ENCODE assay signal across 8 cellular contexts in the genomic region with DNA sequence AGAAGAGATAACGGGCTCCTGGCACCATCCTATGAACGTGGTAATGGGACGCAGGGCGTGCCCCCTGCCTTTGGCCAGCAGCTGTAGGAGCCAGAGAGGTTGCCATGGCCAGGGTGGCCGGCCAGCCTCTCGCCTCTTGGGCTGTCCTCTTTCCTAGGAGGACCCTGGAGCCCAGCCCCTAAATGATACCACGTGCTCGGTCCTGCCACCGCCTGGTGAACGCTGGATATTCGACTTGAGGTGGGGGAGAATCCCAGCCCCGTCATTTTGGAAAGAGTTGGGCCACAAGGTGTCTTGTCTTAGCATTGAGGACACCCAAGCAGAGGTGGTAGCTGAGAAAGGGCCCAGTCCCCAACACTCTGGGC. TPM values are rescaled to one million over a fixed set of nuclear protein-coding genes. Genes with fewer than 3 reads are reported as not detected.
DNase-seq lines count a peak whose midpoint lies in the region; ATAC-seq, FAIRE-seq and TF ChIP-seq lines count a peak whose summit lies in the region.

No MANE protein-coding gene starts in this region.

- DNase-seq in T-helper 1 cell (no peak), T1000 (lab: John Stamatoyannopoulos, UW) (peak; percentile 38), esophagus muscularis mucosa (ENCODE audit: extremely low spot score) (no peak), neural progenitor cell (ENCODE audit: low spot score) (peak; percentile 77), small intestine (no peak), foreskin keratinocyte (no peak)

- WGBS in esophagus muscularis mucosa, result 0% methylated on average over 10 of the region's 12 CpGs
- 1 to 3% (median 1%) methylated on average over 12 of the region's 12 CpGs for WGBS in small intestine, 3 donors

- peaks cover 9% of the 10 kb centered on the region for H3K4me1 Mint-ChIP-seq in T-helper 1 cell treated with Interleukin-12 subunit alpha and Interleukin-12 subunit beta and Interleukin-4 antibody, amounts not matched to agents 30 μg/mL and 1 μg/mL, for 36 hours (ENCODE audit: low read depth)
- H3K4me1 Mint-ChIP-seq in neural progenitor cell, result peaks cover 28% of the 10 kb centered on the region

- TF ChIP-seq EP300 in esophagus muscularis mucosa (IDR thresholded peaks at IDR 0.05), result no peak

- no peaks in the 10 kb centered on the region for H3K9me3 Mint-ChIP-seq in T-helper 1 cell treated with Interleukin-12 subunit alpha and Interleukin-12 subunit beta and Interleukin-4 antibody, amounts not matched to agents 30 μg/mL and 1 μg/mL, for 36 hours
- H3K9me3 Mint-ChIP-seq in neural progenitor cell, result no peaks in the 10 kb centered on the region

- peaks cover 40 to 52% (median 48%) of the 10 kb centered on the region in 4 donors for H3K4me1 ChIP-seq in esophagus muscularis mucosa
- peaks cover 36% of the 10 kb centered on the region for H3K4me1 ChIP-seq in neural progenitor cell
- no peaks in the 10 kb centered on the region for H3K4me1 ChIP-seq in small intestine (ENCODE audit: control insufficient read depth in 2 of 2, insufficient read depth in 1 of 2, low read depth in 1 of 2, low read length in 1 of 2)
- no peaks in the 10 kb centered on the region for H3K4me1 ChIP-seq in foreskin keratinocyte

- H3K9ac ChIP-seq in neural progenitor cell, result no peak overlapping the region

- H3K36me3 ChIP-seq in esophagus muscularis mucosa (no peaks in the 10 kb centered on the region), neural progenitor cell (no peaks in the 10 kb centered on the region), small intestine (ENCODE audit: control insufficient read depth in 2 of 2, insufficient read depth in 2 of 2, low read length in 2 of 2) (no peaks in the 10 kb centered on the region)

- no peak overlapping the region for H3K27ac Mint-ChIP-seq in T-helper 1 cell treated with Interleukin-12 subunit alpha and Interleukin-12 subunit beta and Interleukin-4 antibody, amounts not matched to agents 30 μg/mL and 1 μg/mL, for 36 hours
- H3K27ac Mint-ChIP-seq in neural progenitor cell, result no peak overlapping the region

- H3K27ac ChIP-seq in esophagus muscularis mucosa (replicated peaks in 1 of 4), result peak overlapping the region; percentile 76 to 82 (median 80)
- no peak overlapping the region for H3K27ac ChIP-seq in neural progenitor cell
- H3K27ac ChIP-seq in small intestine (ENCODE audit: low read depth in 1 of 2, low read length in 1 of 2), result no peak overlapping the region
- H3K27ac ChIP-seq in foreskin keratinocyte, result no peak overlapping the region

- H3K9me3 ChIP-seq in esophagus muscularis mucosa, result no peaks in the 10 kb centered on the region
- no peaks in the 10 kb centered on the region for H3K9me3 ChIP-seq in neural progenitor cell (ENCODE audit: low read depth)
- H3K9me3 ChIP-seq in small intestine (ENCODE audit: control insufficient read depth, low read depth), result no peaks in the 10 kb centered on the region

- no peak for FAIRE-seq in small intestine (lab: Jason Lieb, UNC)

- H2AFZ ChIP-seq in neural progenitor cell (replicated peaks), result peak overlapping the region; percentile 80

- TF ChIP-seq CTCF in esophagus muscularis mucosa (IDR thresholded peaks at IDR 0.05), result peak in 1 of 3 experiments; percentile 2
- TF ChIP-seq CTCF in neural progenitor cell (IDR thresholded peaks at IDR 0.05), result peak; percentile 3
- TF ChIP-seq CTCF in foreskin keratinocyte (conservative IDR thresholded peaks at IDR 0.05), result no peak

- TF ChIP-seq POLR2A in esophagus muscularis mucosa (IDR thresholded peaks at IDR 0.05; ENCODE audit: low read depth), result no peak

- H3K27me3 ChIP-seq in esophagus muscularis mucosa (no peaks in the 10 kb centered on the region), neural progenitor cell (peaks cover 94% of the 10 kb centered on the region), small intestine (ENCODE audit: control insufficient read depth in 2 of 2, insufficient read depth in 2 of 2, low read length in 2 of 2) (peaks cover 0 to 4% of the 10 kb centered on the region in 2 donors), foreskin keratinocyte (peaks cover 76% of the 10 kb centered on the region)

- H4K20me1 ChIP-seq in neural progenitor cell (ENCODE audit: low read depth), result peaks cover 31% of the 10 kb centered on the region

- peak; percentile 9 for ATAC-seq in HG03039 (IDR thresholded peaks at IDR 0.05; ENCODE audit: unreplicated experiment)
- ATAC-seq in foreskin keratinocyte, result no peak

- no peaks in the 10 kb centered on the region for H3K79me2 ChIP-seq in neural progenitor cell (ENCODE audit: low read depth)

- H3K4me3 Mint-ChIP-seq in T-helper 1 cell treated with Interleukin-12 subunit alpha and Interleukin-12 subunit beta and Interleukin-4 antibody, amounts not matched to agents 30 μg/mL and 1 μg/mL, for 36 hours, result peak overlapping the region; percentile 43
- peak overlapping the region; percentile 88 for H3K4me3 Mint-ChIP-seq in neural progenitor cell

- peaks cover 66% of the 10 kb centered on the region for H3K27me3 Mint-ChIP-seq in T-helper 1 cell treated with Interleukin-12 subunit alpha and Interleukin-12 subunit beta and Interleukin-4 antibody, amounts not matched to agents 30 μg/mL and 1 μg/mL, for 36 hours (ENCODE audit: low read depth)
- peaks cover 22% of the 10 kb centered on the region for H3K27me3 Mint-ChIP-seq in neural progenitor cell (ENCODE audit: insufficient read depth, low read depth)

- H3F3A ChIP-seq in neural progenitor cell (ENCODE audit: low read depth), result peaks cover 37% of the 10 kb centered on the region

- H3K36me3 Mint-ChIP-seq in T-helper 1 cell treated with Interleukin-12 subunit alpha and Interleukin-12 subunit beta and Interleukin-4 antibody, amounts not matched to agents 30 μg/mL and 1 μg/mL, for 36 hours (ENCODE audit: low read depth), result no peaks in the 10 kb centered on the region
- H3K36me3 Mint-ChIP-seq in neural progenitor cell, result no peaks in the 10 kb centered on the region

- intact Hi-C loops in esophagus muscularis mucosa (cut with DNase I), result loop anchor here (2.0 kb wide), 1 partner anchor 75 kb away; no protein-coding TSS in a partner anchor

- H3K4me3 ChIP-seq in esophagus muscularis mucosa (peak overlapping the region; percentile 68 to 84 (median 80)), neural progenitor cell (peak overlapping the region; percentile 65), small intestine (ENCODE audit: low read depth in 1 of 2, low read length in 2 of 2) (peak overlapping the region in 1 of 2 donors; percentile 53)

- peak overlapping the region; percentile 93 for H3K4me2 ChIP-seq in neural progenitor cell

RNA-seq across cellular contexts. Expression of gene NRG2, which starts 0.4 kb away (rescaled TPM):
- total RNA-seq in esophagus muscularis mucosa (1 to 10 TPM; 2.8 to 5.0 (median 4.1) TPM), neural progenitor cell (ENCODE audit: low replicate concordance) (0.13 and 0.62 TPM in 2 replicates), foreskin keratinocyte (0.42 and 0.58 TPM in 2 replicates)
- polyA plus RNA-seq in small intestine (under 1 TPM in 1 of 3 donors, not detected in 2; 0.55 TPM), foreskin keratinocyte (0.20 and 0.29 TPM in 2 replicates)

Comparison
In these comparisons a context has a peak if more than half of its experiments do, and no peak if none do; other contexts are left out.
1. DNase-seq: peak in T1000 (single experiment) and neural progenitor cell (single experiment); none in T-helper 1 cell (0 of 5), esophagus muscularis mucosa (single experiment), small intestine (single experiment) and foreskin keratinocyte (0 of 2).
2. H3K27ac ChIP-seq: peak in esophagus muscularis mucosa (4 of 4); none in neural progenitor cell (single experiment), small intestine (0 of 2) and foreskin keratinocyte (single experiment).